19 cellular contexts compared by ENCODE assay signal in the genomic region with DNA sequence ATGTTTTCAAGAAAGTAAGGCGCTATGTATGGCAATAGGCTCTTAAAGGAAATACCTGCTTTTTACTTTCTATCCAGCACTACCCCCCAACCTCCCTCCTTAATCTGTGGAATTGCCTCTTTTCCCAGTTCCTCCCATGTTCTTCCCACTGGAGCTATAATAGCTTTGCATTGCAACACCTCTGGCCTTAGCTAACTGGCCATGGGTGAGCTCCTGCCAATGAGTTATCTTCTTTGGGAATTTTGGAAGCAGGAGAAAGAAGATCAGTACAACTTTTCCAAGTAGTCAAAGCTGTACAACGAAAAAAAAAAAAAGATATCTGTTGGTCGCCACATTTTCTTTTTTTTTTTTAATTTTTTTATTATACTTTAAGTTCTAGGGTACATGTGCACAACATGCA.
"Had no signal": no experiment of that assay in that cellular context is flagged by ENCODE, and none has a peak within 500 bp of the region (broad histone marks: within the 10 kb centered on the region; RNA-seq: fewer than 3 reads in every experiment).

No MANE protein-coding gene starts in this region.

- H3K36me3 ChIP-seq: esophagus squamous epithelium, neutrophil, right lobe of liver, spleen had no signal

- ATAC-seq: left colon; left ventricle myocardium superior; natural killer cell treated with Interleukin-12 subunit alpha and Interleukin-12 subunit beta and Interleukin-15 and Interleukin-18, amount 100 ng/mL, for 72 hours; psoas muscle; right lobe of liver had no signal

- H3K36me3 Mint-ChIP-seq: natural killer cell treated with Interleukin-12 subunit alpha and Interleukin-12 subunit beta and Interleukin-15 and Interleukin-18, amount 100 ng/mL, for 72 hours had no signal

- DNase-seq: esophagus squamous epithelium; foreskin fibroblast; left colon; left ventricle myocardium superior; mesenchymal stem cell; midbrain; psoas muscle; retina; right lobe of liver; spleen; stimulated activated CD4-positive, alpha-beta T cell treated with anti-CD3 and anti-CD28 coated beads, Interleukin-15, amount 100 ng/mL, for 24 hours; stimulated activated CD4-positive, alpha-beta T cell treated with anti-CD3 and anti-CD28 coated beads, Interleukin-1b, Interleukin-23, amount 100 ng/mL, for 48 hours; stimulated activated CD4-positive, alpha-beta T cell treated with anti-CD3 and anti-CD28 coated beads, Interleukin-4, amount 100 ng/mL, for 4 hours; stimulated activated naive CD4-positive, alpha-beta T cell treated with Interleukin-2 at 50 U/mL for 16 hours; trophoblast cell had no signal

- H3K27me3 ChIP-seq: neutrophil, right lobe of liver, spleen had no signal

- H3K27ac Mint-ChIP-seq: dendritic cell treated with granulocyte-macrophage colony-stimulating factor and Interleukin-4, amounts not matched to agents 40 ng/mL and 50 ng/mL, for 4 days had no signal

- H3K4me3 ChIP-seq: lung, psoas muscle, right lobe of liver had no signal

- H3K27me3 Mint-ChIP-seq: dendritic cell treated with granulocyte-macrophage colony-stimulating factor and Interleukin-4, amounts not matched to agents 40 ng/mL and 50 ng/mL, for 4 days had no signal

- H3K9me3 ChIP-seq: esophagus squamous epithelium, neutrophil, psoas muscle, right lobe of liver, spleen had no signal

- H3K4me3 Mint-ChIP-seq: dendritic cell treated with granulocyte-macrophage colony-stimulating factor and Interleukin-4, amounts not matched to agents 40 ng/mL and 50 ng/mL, for 4 days had no signal

- H3K4me1 ChIP-seq: esophagus squamous epithelium, psoas muscle had no signal

- H3K9me3 Mint-ChIP-seq: dendritic cell treated with granulocyte-macrophage colony-stimulating factor and Interleukin-4, amounts not matched to agents 40 ng/mL and 50 ng/mL, for 4 days; natural killer cell treated with Interleukin-12 subunit alpha and Interleukin-12 subunit beta and Interleukin-15 and Interleukin-18, amount 100 ng/mL, for 72 hours had no signal

- H3K27ac ChIP-seq: esophagus squamous epithelium, neutrophil, psoas muscle, right lobe of liver had no signal
